In the genomic region with DNA sequence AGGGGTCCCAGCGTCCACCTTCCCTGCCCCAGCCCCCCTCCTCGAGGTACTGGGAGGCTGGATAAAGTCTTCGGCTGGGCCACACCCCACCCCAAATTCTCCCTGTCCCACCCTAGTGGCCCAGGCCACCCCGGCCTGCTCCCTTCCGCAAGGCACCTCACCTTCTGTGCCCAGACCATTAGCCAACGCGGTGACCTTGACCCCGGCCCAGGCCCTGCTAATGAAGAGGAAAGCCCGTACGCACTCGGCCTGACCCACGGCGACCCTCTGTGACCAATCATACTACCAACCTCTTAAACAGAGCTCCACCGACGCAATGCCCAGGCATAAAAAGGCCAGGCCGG, we compare ENCODE assay signal across 13 cellular contexts. TPM values are rescaled to one million over a fixed set of nuclear protein-coding genes. Genes with fewer than 3 reads are reported as not detected.
DNase-seq lines count a peak whose midpoint lies in the region; TF ChIP-seq lines count a peak whose summit lies in the region.
"Had no signal": no experiment of that assay in that cellular context is flagged by ENCODE, and none has a peak within 500 bp of the region (broad histone marks: within the 10 kb centered on the region; RNA-seq: fewer than 3 reads in every experiment).

No MANE protein-coding gene starts in this region.

- H3K27me3 Mint-ChIP-seq in T-helper 1 cell treated with Interleukin-12 subunit alpha and Interleukin-12 subunit beta and Interleukin-4 antibody, amounts not matched to agents 30 μg/mL and 1 μg/mL, for 36 hours (ENCODE audit: low read depth): peaks cover 3% of the 10 kb centered on the region
- no peaks in the 10 kb centered on the region for H3K27me3 Mint-ChIP-seq in activated CD4-positive, alpha-beta memory T cell treated with anti-CD3 and anti-CD28 coated beads for 36 hours

- H3K27ac ChIP-seq in smooth muscle cell (ENCODE audit: low read depth) (no peak overlapping the region), adrenal gland (no peak overlapping the region)
- H3K27ac ChIP-seq: 22Rv1, HL-60 had no signal

- no peaks in the 10 kb centered on the region for H3K9me3 Mint-ChIP-seq in T-helper 1 cell treated with Interleukin-12 subunit alpha and Interleukin-12 subunit beta and Interleukin-4 antibody, amounts not matched to agents 30 μg/mL and 1 μg/mL, for 36 hours
- no peaks in the 10 kb centered on the region for H3K9me3 Mint-ChIP-seq in activated CD4-positive, alpha-beta memory T cell treated with anti-CD3 and anti-CD28 coated beads for 36 hours

- H3K4me3 ChIP-seq in iPS-18c (ENCODE audit: insufficient read depth, low read depth, low read length) (peak overlapping the region; percentile 36; the same call in 1 of the 2 replicates), smooth muscle cell (peak overlapping the region; percentile 59), adrenal gland (peak overlapping the region in 1 of 4 donors; percentile 54)

- H3K36me3 ChIP-seq in smooth muscle cell (ENCODE audit: low read depth) (no peaks in the 10 kb centered on the region), adrenal gland (replicated peaks in 1 of 2) (no peaks in the 10 kb centered on the region)

- peak overlapping the region; percentile 81 for H3K4me3 Mint-ChIP-seq in T-helper 1 cell treated with Interleukin-12 subunit alpha and Interleukin-12 subunit beta and Interleukin-4 antibody, amounts not matched to agents 30 μg/mL and 1 μg/mL, for 36 hours
- H3K4me3 Mint-ChIP-seq in activated CD4-positive, alpha-beta memory T cell treated with anti-CD3 and anti-CD28 coated beads for 36 hours: peak overlapping the region; percentile 74

- CTCF ChIA-PET in activated CD4-positive, alpha-beta memory T cell treated with anti-CD3 and anti-CD28 coated beads for 36 hours (lab: Charles Lee): interaction anchor here (1.4 kb wide), 1 partner anchor 43 kb away, joined by 3 read pairs; no protein-coding TSS in a partner anchor

- DNase-seq in T-helper 1 cell: no peak
- DNase-seq in activated CD4-positive, alpha-beta memory T cell treated with anti-CD3 and anti-CD28 coated beads for 36 hours: no peak
- no peak for DNase-seq in smooth muscle cell (lab: John Stamatoyannopoulos, UW; ENCODE audit: unreplicated experiment)
- no peak for DNase-seq in NCI-H1417 (lab: John Stamatoyannopoulos, UW)
- no peak for DNase-seq in COR-L47 (lab: John Stamatoyannopoulos, UW)
- no peak for DNase-seq in adrenal gland
- DNase-seq: activated CD4-positive, CD25-positive, alpha-beta regulatory T cell; NCI-H187 treated with DMSO at 0.1 percent for 48 hours had no signal

- no peaks in the 10 kb centered on the region for H3K79me2 ChIP-seq in smooth muscle cell (ENCODE audit: low read depth)

- no peaks in the 10 kb centered on the region for H3F3A ChIP-seq in smooth muscle cell (ENCODE audit: low read depth)

- 87% methylated on average over 14 of the region's 16 CpGs for WGBS in smooth muscle cell (ENCODE audit: low lambda C conversion rate)
- WGBS in adrenal gland, 4 donors: 65 to 79% (median 68%) methylated on average over 9 to 16 of the region's 16 CpGs

- no peak for TF ChIP-seq POLR2A in adrenal gland (IDR thresholded peaks at IDR 0.05)

- H3K4me1 Mint-ChIP-seq in T-helper 1 cell treated with Interleukin-12 subunit alpha and Interleukin-12 subunit beta and Interleukin-4 antibody, amounts not matched to agents 30 μg/mL and 1 μg/mL, for 36 hours (ENCODE audit: low read depth): peaks cover 29% of the 10 kb centered on the region
- H3K4me1 Mint-ChIP-seq in activated CD4-positive, alpha-beta memory T cell treated with anti-CD3 and anti-CD28 coated beads for 36 hours (ENCODE audit: low read depth): peaks cover 21% of the 10 kb centered on the region

- H3K9me3 ChIP-seq in iPS-18c (ENCODE audit: control insufficient read depth, insufficient read depth, low read length): peaks cover 2% of the 10 kb centered on the region
- no peaks in the 10 kb centered on the region for H3K9me3 ChIP-seq in smooth muscle cell (replicated peaks; ENCODE audit: low read depth)
- H3K9me3 ChIP-seq in adrenal gland (replicated peaks in 1 of 3): no peaks in the 10 kb centered on the region

- TF ChIP-seq CTCF in smooth muscle cell (IDR thresholded peaks at IDR 0.05; ENCODE audit: borderline replicate concordance, insufficient read depth, poor library complexity, severe bottlenecking): no peak
- no peak for TF ChIP-seq CTCF in adrenal gland (IDR thresholded peaks at IDR 0.05)

- POLR2A ChIA-PET in activated CD4-positive, alpha-beta memory T cell treated with anti-CD3 and anti-CD28 coated beads for 36 hours (lab: Charles Lee): no interaction called here

- H2AFZ ChIP-seq in smooth muscle cell (ENCODE audit: low read depth): peak overlapping the region; percentile 95

- H3K27me3 ChIP-seq in smooth muscle cell (ENCODE audit: low read depth): peaks cover 16% of the 10 kb centered on the region
- H3K27me3 ChIP-seq in adrenal gland: no peaks in the 10 kb centered on the region

- no peaks in the 10 kb centered on the region for H4K20me1 ChIP-seq in smooth muscle cell (ENCODE audit: low read depth)

- H3K36me3 Mint-ChIP-seq in T-helper 1 cell treated with Interleukin-12 subunit alpha and Interleukin-12 subunit beta and Interleukin-4 antibody, amounts not matched to agents 30 μg/mL and 1 μg/mL, for 36 hours (ENCODE audit: low read depth): peaks cover 9% of the 10 kb centered on the region
- no peaks in the 10 kb centered on the region for H3K36me3 Mint-ChIP-seq in activated CD4-positive, alpha-beta memory T cell treated with anti-CD3 and anti-CD28 coated beads for 36 hours

- no peak overlapping the region for H3K27ac Mint-ChIP-seq in T-helper 1 cell treated with Interleukin-12 subunit alpha and Interleukin-12 subunit beta and Interleukin-4 antibody, amounts not matched to agents 30 μg/mL and 1 μg/mL, for 36 hours
- no peak overlapping the region for H3K27ac Mint-ChIP-seq in activated CD4-positive, alpha-beta memory T cell treated with anti-CD3 and anti-CD28 coated beads for 36 hours

- H3K4me1 ChIP-seq in smooth muscle cell (ENCODE audit: low read depth): no peaks in the 10 kb centered on the region
- H3K4me1 ChIP-seq in adrenal gland (replicated peaks in 1 of 2): peaks cover 11% of the 10 kb centered on the region in 2 donors

- intact Hi-C loops in activated CD4-positive, alpha-beta memory T cell treated with anti-CD3 and anti-CD28 coated beads for 36 hours (cut with micrococcal nuclease): loop anchor here (10.0 kb wide), 1 partner anchor 104 kb away; a partner anchor contains a TSS
- intact Hi-C loops in adrenal gland (cut with DNase I): no loop called here

- H3K4me2 ChIP-seq in smooth muscle cell: peak overlapping the region; percentile 95

- no peak overlapping the region for H3K9ac ChIP-seq in smooth muscle cell (ENCODE audit: low read depth)

RNA-seq across cellular contexts. Expression of a gene that starts 0.2 kb away (rescaled TPM):
- total RNA-seq in activated CD4-positive, alpha-beta memory T cell treated with anti-CD3 and anti-CD28 coated beads for 36 hours: 1 to 10 TPM in 1 of 2 experiments, not detected in 1; 1.0 TPM
- not detected in 2 replicates for total RNA-seq in smooth muscle cell
- polyA plus RNA-seq in smooth muscle cell: 2.8 and 3.5 TPM in 2 replicates
- total RNA-seq in adrenal gland: 1 to 10 TPM in 3 of 8 donors, under 1 TPM in 2, not detected in 3; 0.47 to 1.8 (median 1.1) TPM
- polyA plus RNA-seq in adrenal gland: 10 to 100 TPM in 1 of 3 donors, 1 to 10 TPM in 1, not detected in 1; 1.5 to 20.5 TPM
- total RNA-seq: temporal lobe had no signal

RNA-seq across cellular contexts. Expression of a gene that starts 13.3 kb away (rescaled TPM):
- total RNA-seq in activated CD4-positive, alpha-beta memory T cell treated with anti-CD3 and anti-CD28 coated beads for 36 hours: not detected
- total RNA-seq in smooth muscle cell (not detected in 2 replicates), adrenal gland (under 1 TPM in 3 of 8 donors, not detected in 5; 0.53 to 0.75 (median 0.74) TPM)
- polyA plus RNA-seq in smooth muscle cell (not detected in 2 replicates), adrenal gland (under 1 TPM in 1 of 3 donors, not detected in 2; 0.27 TPM)
- total RNA-seq: temporal lobe had no signal

RNA-seq across cellular contexts. Expression of a gene that starts 25.4 kb away (rescaled TPM):
- 100 to 1,000 TPM; 155 to 158 TPM for total RNA-seq in activated CD4-positive, alpha-beta memory T cell treated with anti-CD3 and anti-CD28 coated beads for 36 hours
- total RNA-seq in smooth muscle cell (18.3 and 24.4 TPM in 2 replicates), adrenal gland (100 to 1,000 TPM in 2 of 8 donors, 10 to 100 TPM in 6; 67.2 to 144 (median 77.8) TPM)
- polyA plus RNA-seq in smooth muscle cell (62.9 and 79.6 TPM in 2 replicates), adrenal gland (100 to 1,000 TPM in 2 of 3 donors, 10 to 100 TPM in 1; 27.9 to 145 (median 135) TPM)

RNA-seq across cellular contexts. Expression of a gene that starts 27.8 kb away (rescaled TPM):
- 10 to 100 TPM; 17.3 to 24.0 TPM for total RNA-seq in activated CD4-positive, alpha-beta memory T cell treated with anti-CD3 and anti-CD28 coated beads for 36 hours
- total RNA-seq in smooth muscle cell (not detected in 2 replicates), adrenal gland (under 1 TPM in 2 of 8 donors, not detected in 6; 0.34 to 0.65 TPM)
- polyA plus RNA-seq in smooth muscle cell (not detected in 2 replicates), adrenal gland (1 to 10 TPM in 2 of 3 donors, not detected in 1; 3.1 to 4.2 TPM)
- total RNA-seq: temporal lobe had no signal
